In the genomic region with DNA sequence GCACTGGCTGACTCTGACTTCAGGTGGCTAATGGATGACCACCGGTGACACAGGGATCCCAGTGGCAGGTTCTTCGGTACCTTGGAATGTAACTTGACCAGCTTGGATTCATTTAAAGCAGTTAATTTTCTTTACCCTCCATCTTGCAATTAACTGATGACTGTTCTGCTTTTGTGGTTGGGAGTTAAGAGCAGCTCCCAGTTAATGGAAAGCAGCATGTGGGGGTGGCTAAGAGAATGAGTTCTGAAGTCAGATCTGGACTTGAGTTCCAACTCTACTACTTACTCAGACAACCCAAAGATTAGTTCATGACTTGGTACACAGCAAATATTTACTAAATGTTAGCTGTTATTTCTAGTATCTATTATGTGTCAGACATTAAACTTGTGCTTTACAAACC, we compare ENCODE assay signal across 28 cellular contexts. TPM values are rescaled to one million over a fixed set of nuclear protein-coding genes. Genes with fewer than 3 reads are reported as not detected.
"Had no signal": no experiment of that assay in that cellular context is flagged by ENCODE, and none has a peak within 500 bp of the region (broad histone marks: within the 10 kb centered on the region; RNA-seq: fewer than 3 reads in every experiment).

No MANE protein-coding gene starts in this region.

- DNase-seq: activated CD4-positive, alpha-beta T cell treated with anti-CD3 and anti-CD28 coated beads for 48 hours; activated CD4-positive, CD25-positive, alpha-beta regulatory T cell; activated CD8-positive, alpha-beta memory T cell treated with anti-CD3 and anti-CD28 coated beads, Interleukin-2, amount 10 ng/mL, durations not matched to agents 7 days and 5 days; activated CD8-positive, alpha-beta T cell treated with anti-CD3 and anti-CD28 coated beads for 36 hours; activated effector memory CD4-positive, alpha-beta T cell treated with anti-CD3 and anti-CD28 coated beads, Interleukin-2, amount 50 U/mL, for 16 hours; activated naive CD4-positive, alpha-beta T cell treated with anti-CD3 and anti-CD28 coated beads, Interleukin-2, amount 50 U/mL, for 16 hours; activated T-cell treated with anti-CD3 and anti-CD28 coated beads for 4 hours; endodermal cell; foreskin keratinocyte; glutamatergic neuron; immature natural killer cell; kidney glomerular epithelial cell; left lung; naive thymus-derived CD8-positive, alpha-beta T cell; posterior cingulate gyrus; stimulated activated CD4-positive, alpha-beta T cell treated with anti-CD3 and anti-CD28 coated beads, Interleukin-2, amount 100 ng/mL, for 48 hours; stimulated activated CD8-positive, alpha-beta memory T cell treated with anti-CD3 and anti-CD28 coated beads, Interleukin-4, amount 100 ng/mL, for 48 hours; stimulated activated naive B cell treated with anti-CD40 and anti-IgM and Interleukin-4, amounts not matched to agents 10 μg/mL and 1 μg/mL and 100 μg/mL, for 72 hours; upper lobe of left lung had no signal

- H3K79me2 ChIP-seq: hepatocyte had no signal

- H3K27me3 Mint-ChIP-seq: activated CD8-positive, alpha-beta memory T cell treated with anti-CD3 and anti-CD28 coated beads, Interleukin-2, amount 10 ng/mL, durations not matched to agents 7 days and 5 days; activated CD8-positive, alpha-beta T cell treated with anti-CD3 and anti-CD28 coated beads for 36 hours; naive thymus-derived CD8-positive, alpha-beta T cell; stimulated activated naive B cell treated with anti-CD40 and anti-IgM and Interleukin-4, amounts not matched to agents 10 μg/mL and 1 μg/mL and 100 μg/mL, for 72 hours had no signal

- H3K36me3 ChIP-seq: neural progenitor cell had no signal

- H3K4me1 Mint-ChIP-seq: activated CD8-positive, alpha-beta memory T cell treated with anti-CD3 and anti-CD28 coated beads, Interleukin-2, amount 10 ng/mL, durations not matched to agents 7 days and 5 days; immature natural killer cell; neural progenitor cell; stimulated activated naive B cell treated with anti-CD40 and anti-IgM and Interleukin-4, amounts not matched to agents 10 μg/mL and 1 μg/mL and 100 μg/mL, for 72 hours had no signal

- H3K9me3 ChIP-seq: left lung, thoracic aorta, upper lobe of left lung had no signal

- H3K4me3 Mint-ChIP-seq: activated CD8-positive, alpha-beta memory T cell treated with anti-CD3 and anti-CD28 coated beads, Interleukin-2, amount 10 ng/mL, durations not matched to agents 7 days and 5 days; activated CD8-positive, alpha-beta T cell treated with anti-CD3 and anti-CD28 coated beads for 36 hours; endodermal cell; immature natural killer cell; naive thymus-derived CD8-positive, alpha-beta T cell; neural progenitor cell; stimulated activated naive B cell treated with anti-CD40 and anti-IgM and Interleukin-4, amounts not matched to agents 10 μg/mL and 1 μg/mL and 100 μg/mL, for 72 hours; T-helper 1 cell treated with Interleukin-12 subunit alpha and Interleukin-12 subunit beta and Interleukin-4 antibody, amounts not matched to agents 30 μg/mL and 1 μg/mL, for 36 hours had no signal

- H3K36me3 Mint-ChIP-seq: neural progenitor cell had no signal

- H3K4me2 ChIP-seq: hepatocyte, neural progenitor cell had no signal

- H3K4me1 ChIP-seq: foreskin keratinocyte had no signal

- H3K27me3 ChIP-seq: foreskin keratinocyte, hepatocyte, left lung, neural progenitor cell, upper lobe of left lung had no signal

- H3K9ac ChIP-seq: neural progenitor cell had no signal

- H3K27ac Mint-ChIP-seq: activated CD8-positive, alpha-beta memory T cell treated with anti-CD3 and anti-CD28 coated beads, Interleukin-2, amount 10 ng/mL, durations not matched to agents 7 days and 5 days; activated CD8-positive, alpha-beta T cell treated with anti-CD3 and anti-CD28 coated beads for 36 hours; endodermal cell; immature natural killer cell; neural progenitor cell; T-helper 1 cell treated with Interleukin-12 subunit alpha and Interleukin-12 subunit beta and Interleukin-4 antibody, amounts not matched to agents 30 μg/mL and 1 μg/mL, for 36 hours had no signal

- H3K4me3 ChIP-seq: coronary artery, hepatocyte, left lung, lung, neural progenitor cell, thoracic aorta, upper lobe of left lung had no signal

- H2AFZ ChIP-seq: hepatocyte, neural progenitor cell had no signal

- H3K27ac ChIP-seq: coronary artery, epithelial cell of prostate, foreskin keratinocyte, hepatocyte, left lung, neural progenitor cell, thoracic aorta, upper lobe of left lung had no signal

- ATAC-seq: activated CD8-positive, alpha-beta memory T cell treated with anti-CD3 and anti-CD28 coated beads, Interleukin-2, amount 10 ng/mL, durations not matched to agents 7 days and 5 days; activated CD8-positive, alpha-beta T cell treated with anti-CD3 and anti-CD28 coated beads for 36 hours; foreskin keratinocyte; left lung; naive thymus-derived CD8-positive, alpha-beta T cell; sciatic nerve; stimulated activated naive B cell treated with anti-CD40 and anti-IgM and Interleukin-4, amounts not matched to agents 10 μg/mL and 1 μg/mL and 100 μg/mL, for 72 hours had no signal

- H3K9me3 Mint-ChIP-seq: activated CD8-positive, alpha-beta T cell treated with anti-CD3 and anti-CD28 coated beads for 36 hours; endodermal cell; immature natural killer cell; naive thymus-derived CD8-positive, alpha-beta T cell; neural progenitor cell; stimulated activated naive B cell treated with anti-CD40 and anti-IgM and Interleukin-4, amounts not matched to agents 10 μg/mL and 1 μg/mL and 100 μg/mL, for 72 hours; T-helper 1 cell treated with Interleukin-12 subunit alpha and Interleukin-12 subunit beta and Interleukin-4 antibody, amounts not matched to agents 30 μg/mL and 1 μg/mL, for 36 hours had no signal

RNA-seq across cellular contexts. Expression of a gene that starts 58.5 kb away (rescaled TPM):
- total RNA-seq: activated CD8-positive, alpha-beta memory T cell treated with anti-CD3 and anti-CD28 coated beads, Interleukin-2, amount 10 ng/mL, durations not matched to agents 7 days and 5 days; activated CD8-positive, alpha-beta T cell treated with anti-CD3 and anti-CD28 coated beads for 36 hours; astrocyte had no signal
- polyA plus RNA-seq: hepatocyte had no signal
